Comparison of ENCODE assay signal across 8 cellular contexts in genomic region chr11:44862546-44863101, GRCh38.
A peak's percentile ranks its signal among the peaks of the same experiment; 100 is the strongest.
DNase-seq lines count a peak whose midpoint lies in the region; TF ChIP-seq lines count a peak whose summit lies in the region.

No MANE protein-coding gene starts in this region.

- H3K27me3 ChIP-seq in PC-9 (ENCODE audit: insufficient read depth, low read depth) (peaks cover 31% of the 10 kb centered on the region; the same call in 1 of the 2 replicates), esophagus muscularis mucosa (no peaks in the 10 kb centered on the region), GM23248 (replicated peaks; ENCODE audit: insufficient read depth) (no peaks in the 10 kb centered on the region; the same call in 1 of the 2 replicates)

- H3K4me2 ChIP-seq in PC-9 (peak overlapping the region; percentile 35), GM23248 (ENCODE audit: unreplicated experiment) (no peak overlapping the region)

- H2AFZ ChIP-seq in PC-9 (no peak overlapping the region), GM23248 (no peak overlapping the region)

- POLR2A ChIA-PET in PC-9 (lab: Charles Lee; ENCODE audit: unreplicated experiment): interaction anchor here (0.6 to 0.7 kb wide), 2 partner anchors 42 to 45 kb away, joined by 3 read pairs; no protein-coding TSS in a partner anchor

- H3K4me1 Mint-ChIP-seq in activated CD4-positive, alpha-beta T cell treated with anti-CD3 and anti-CD28 coated beads, Interleukin-2, amount 10 ng/mL, durations not matched to agents 24 days and 14 days: peaks cover 23% of the 10 kb centered on the region
- peaks cover 28% of the 10 kb centered on the region for H3K4me1 Mint-ChIP-seq in stimulated activated naive CD8-positive, alpha-beta T cell treated with anti-CD3 and anti-CD28 coated beads, Interleukin-15, Interleukin-2, amounts not matched to agents 100 ng/mL and 50 ng/mL, for 24 hours (ENCODE audit: low read depth)

- no peaks in the 10 kb centered on the region for H3K36me3 ChIP-seq in PC-9 (ENCODE audit: low read depth)
- peaks cover 0 to 13% (median 2%) of the 10 kb centered on the region in 4 donors for H3K36me3 ChIP-seq in esophagus muscularis mucosa
- H3K36me3 ChIP-seq in GM23248 (ENCODE audit: low read depth): no peaks in the 10 kb centered on the region

- H3K4me3 ChIP-seq in PC-9 (no peak overlapping the region), esophagus muscularis mucosa (no peak overlapping the region), GM23248 (no peak overlapping the region)

- H3K27ac Mint-ChIP-seq in activated CD4-positive, alpha-beta T cell treated with anti-CD3 and anti-CD28 coated beads, Interleukin-2, amount 10 ng/mL, durations not matched to agents 24 days and 14 days: peak overlapping the region; percentile 94
- peak overlapping the region; percentile 85 for H3K27ac Mint-ChIP-seq in stimulated activated naive CD8-positive, alpha-beta T cell treated with anti-CD3 and anti-CD28 coated beads, Interleukin-15, Interleukin-2, amounts not matched to agents 100 ng/mL and 50 ng/mL, for 24 hours

- no peak for TF ChIP-seq POLR2A in esophagus muscularis mucosa (IDR thresholded peaks at IDR 0.05; ENCODE audit: low read depth)

- H3F3A ChIP-seq in PC-9 (ENCODE audit: insufficient read depth, low read depth): peaks cover 4% of the 10 kb centered on the region; the same call in 1 of the 2 replicates
- no peaks in the 10 kb centered on the region for H3F3A ChIP-seq in GM23248 (ENCODE audit: insufficient read depth)

- peak overlapping the region; percentile 72 for H3K4me3 Mint-ChIP-seq in activated CD4-positive, alpha-beta T cell treated with anti-CD3 and anti-CD28 coated beads, Interleukin-2, amount 10 ng/mL, durations not matched to agents 24 days and 14 days
- H3K4me3 Mint-ChIP-seq in stimulated activated naive CD8-positive, alpha-beta T cell treated with anti-CD3 and anti-CD28 coated beads, Interleukin-15, Interleukin-2, amounts not matched to agents 100 ng/mL and 50 ng/mL, for 24 hours: peak overlapping the region; percentile 68

- H3K36me3 Mint-ChIP-seq in activated CD4-positive, alpha-beta T cell treated with anti-CD3 and anti-CD28 coated beads, Interleukin-2, amount 10 ng/mL, durations not matched to agents 24 days and 14 days (ENCODE audit: low read depth): peaks cover 3% of the 10 kb centered on the region
- no peaks in the 10 kb centered on the region for H3K36me3 Mint-ChIP-seq in stimulated activated naive CD8-positive, alpha-beta T cell treated with anti-CD3 and anti-CD28 coated beads, Interleukin-15, Interleukin-2, amounts not matched to agents 100 ng/mL and 50 ng/mL, for 24 hours (ENCODE audit: low read depth)

- CTCF ChIA-PET in PC-9 (lab: Charles Lee): no interaction called here

- TF ChIP-seq EP300 in esophagus muscularis mucosa (IDR thresholded peaks at IDR 0.05): no peak

- H3K9me3 ChIP-seq in PC-9 (ENCODE audit: insufficient read depth, low read depth): no peaks in the 10 kb centered on the region; the same call in 1 of the 2 replicates
- no peaks in the 10 kb centered on the region for H3K9me3 ChIP-seq in esophagus muscularis mucosa
- no peaks in the 10 kb centered on the region for H3K9me3 ChIP-seq in GM23248 (ENCODE audit: low read depth)

- peaks cover 66% of the 10 kb centered on the region for H3K27me3 Mint-ChIP-seq in activated CD4-positive, alpha-beta T cell treated with anti-CD3 and anti-CD28 coated beads, Interleukin-2, amount 10 ng/mL, durations not matched to agents 24 days and 14 days
- peaks cover 61% of the 10 kb centered on the region for H3K27me3 Mint-ChIP-seq in stimulated activated naive CD8-positive, alpha-beta T cell treated with anti-CD3 and anti-CD28 coated beads, Interleukin-15, Interleukin-2, amounts not matched to agents 100 ng/mL and 50 ng/mL, for 24 hours

- H4K20me1 ChIP-seq in PC-9 (ENCODE audit: insufficient read depth) (no peaks in the 10 kb centered on the region), GM23248 (ENCODE audit: insufficient read depth) (no peaks in the 10 kb centered on the region)

- H3K27ac ChIP-seq in PC-9 (0 out of 2 replicates have a peak overlapping the region, but pooled peaks have one; percentile 9), esophagus muscularis mucosa (replicated peaks in 1 of 4) (peak overlapping the region; percentile 92 to 96 (median 95)), GM23248 (no peak overlapping the region)

- TF ChIP-seq CTCF in PC-9 (conservative IDR thresholded peaks at IDR 0.05): no peak
- TF ChIP-seq CTCF in esophagus muscularis mucosa (IDR thresholded peaks at IDR 0.05): no peak

- H3K9ac ChIP-seq in GM23248: no peak overlapping the region

- BruUV-seq in PC-9 (replicated peaks; lab: Mats Ljungman, UMichigan): TSS peak; percentile 82

- 47% methylated on average over 5 of the region's 5 CpGs for WGBS in esophagus muscularis mucosa
- WGBS in GM23248 (ENCODE audit: low coverage in 1 of 2, low lambda C conversion rate in 2 of 2, missing lambda C conversion rate in 2 of 2), 2 experiments: 90 to 93% methylated on average over 5 of the region's 5 CpGs

- no peak for DNase-seq in activated CD4-positive, alpha-beta T cell treated with anti-CD3 and anti-CD28 coated beads, Interleukin-2, amount 10 ng/mL, durations not matched to agents 24 days and 14 days
- no peak for DNase-seq in activated CD4-positive, alpha-beta T cell treated with anti-CD3 and anti-CD28 coated beads, Interleukin-2, amount 50 U/mL, for 1 hour
- DNase-seq in PC-9: peak in 1 of 2 experiments; percentile 62
- no peak for DNase-seq in esophagus muscularis mucosa (ENCODE audit: extremely low spot score)
- no peak for DNase-seq in GM23248
- no peak for DNase-seq in NCI-H1092 treated with DMSO at 0.1 percent for 48 hours (lab: John Stamatoyannopoulos, UW)
- DNase-seq in activated CD4-positive, alpha-beta T cell treated with anti-CD3 and anti-CD28 coated beads for 48 hours: no peak

- in situ Hi-C loops in GM23248 (cut with MboI): no loop called here

- no peaks in the 10 kb centered on the region for H3K79me2 ChIP-seq in PC-9 (ENCODE audit: low read depth)
- no peaks in the 10 kb centered on the region for H3K79me2 ChIP-seq in GM23248 (ENCODE audit: insufficient read depth)

- H3K4me1 ChIP-seq in PC-9 (replicated peaks; ENCODE audit: insufficient read depth): peaks cover 16% of the 10 kb centered on the region
- peaks cover 40 to 94% (median 90%) of the 10 kb centered on the region in 4 donors for H3K4me1 ChIP-seq in esophagus muscularis mucosa
- peaks cover 14% of the 10 kb centered on the region for H3K4me1 ChIP-seq in GM23248 (ENCODE audit: insufficient read depth)

- intact Hi-C loops in activated CD4-positive, alpha-beta T cell treated with anti-CD3 and anti-CD28 coated beads, Interleukin-2, amount 10 ng/mL, durations not matched to agents 24 days and 14 days (cut with micrococcal nuclease): loop anchor here (2.0 to 5.0 kb wide), 2 partner anchors 285 to 298 kb away; partner anchors contain the start of genes CD82 and PRDM11
- intact Hi-C loops in PC-9 (cut with micrococcal nuclease; ENCODE audit: unreplicated experiment) (no loop called here), esophagus muscularis mucosa (cut with DNase I) (no loop called here)

- H3K9me2 ChIP-seq in PC-9 (ENCODE audit: insufficient read depth) (no peaks in the 10 kb centered on the region), GM23248 (ENCODE audit: insufficient read depth) (no peaks in the 10 kb centered on the region)

- H3K9me3 Mint-ChIP-seq in activated CD4-positive, alpha-beta T cell treated with anti-CD3 and anti-CD28 coated beads, Interleukin-2, amount 10 ng/mL, durations not matched to agents 24 days and 14 days: no peaks in the 10 kb centered on the region
- no peaks in the 10 kb centered on the region for H3K9me3 Mint-ChIP-seq in stimulated activated naive CD8-positive, alpha-beta T cell treated with anti-CD3 and anti-CD28 coated beads, Interleukin-15, Interleukin-2, amounts not matched to agents 100 ng/mL and 50 ng/mL, for 24 hours
